In the genomic region with DNA sequence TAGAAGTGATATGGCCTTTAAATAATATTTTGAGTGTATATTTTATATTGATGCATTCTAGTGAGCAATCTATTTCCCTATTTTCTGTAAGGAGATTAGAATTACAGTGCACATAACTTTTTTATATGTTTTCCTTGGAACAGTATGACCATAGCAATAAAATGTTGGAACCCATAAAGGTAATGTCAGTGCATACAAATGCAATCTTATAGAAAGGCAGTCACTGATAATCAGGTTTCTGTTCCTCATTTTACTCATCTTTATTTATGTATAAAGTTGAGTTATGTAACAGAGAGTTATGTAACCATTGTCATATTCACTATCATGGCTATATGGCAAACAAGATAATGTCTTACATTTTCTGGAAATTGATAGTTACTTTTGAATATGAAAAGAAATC, we compare ENCODE assay signal across 23 cellular contexts.
"Had no signal": no experiment of that assay in that cellular context is flagged by ENCODE, and none has a peak within 500 bp of the region (broad histone marks: within the 10 kb centered on the region; RNA-seq: fewer than 3 reads in every experiment).

No MANE protein-coding gene starts in this region.

- H3K9me3 Mint-ChIP-seq: dendritic cell treated with granulocyte-macrophage colony-stimulating factor and Interleukin-4, amounts not matched to agents 40 ng/mL and 50 ng/mL, for 4 days had no signal

- H3K4me3 Mint-ChIP-seq: activated CD4-positive, alpha-beta memory T cell treated with anti-CD3 and anti-CD28 coated beads for 36 hours; activated naive CD8-positive, alpha-beta T cell treated with anti-CD3 and anti-CD28 coated beads, Interleukin-2, amount 10 ng/mL, durations not matched to agents 7 days and 5 days; dendritic cell treated with granulocyte-macrophage colony-stimulating factor and Interleukin-4, amounts not matched to agents 40 ng/mL and 50 ng/mL, for 4 days; naive thymus-derived CD4-positive, alpha-beta T cell; stimulated activated effector memory CD8-positive, alpha-beta T cell treated with anti-CD3 and anti-CD28 coated beads, Interleukin-12 subunit alpha, Interleukin-12 subunit beta, amount 100 ng/mL, for 72 hours had no signal

- H3K27ac Mint-ChIP-seq: activated CD4-positive, alpha-beta memory T cell treated with anti-CD3 and anti-CD28 coated beads for 36 hours; activated naive CD8-positive, alpha-beta T cell treated with anti-CD3 and anti-CD28 coated beads, Interleukin-2, amount 10 ng/mL, durations not matched to agents 7 days and 5 days; dendritic cell treated with granulocyte-macrophage colony-stimulating factor and Interleukin-4, amounts not matched to agents 40 ng/mL and 50 ng/mL, for 4 days; naive thymus-derived CD4-positive, alpha-beta T cell; stimulated activated effector memory CD8-positive, alpha-beta T cell treated with anti-CD3 and anti-CD28 coated beads, Interleukin-12 subunit alpha, Interleukin-12 subunit beta, amount 100 ng/mL, for 72 hours had no signal

- H3K36me3 Mint-ChIP-seq: activated CD4-positive, alpha-beta memory T cell treated with anti-CD3 and anti-CD28 coated beads for 36 hours; activated naive CD8-positive, alpha-beta T cell treated with anti-CD3 and anti-CD28 coated beads, Interleukin-2, amount 10 ng/mL, durations not matched to agents 7 days and 5 days; naive thymus-derived CD4-positive, alpha-beta T cell; stimulated activated effector memory CD8-positive, alpha-beta T cell treated with anti-CD3 and anti-CD28 coated beads, Interleukin-12 subunit alpha, Interleukin-12 subunit beta, amount 100 ng/mL, for 72 hours had no signal

- H3K4me1 Mint-ChIP-seq: activated naive CD8-positive, alpha-beta T cell treated with anti-CD3 and anti-CD28 coated beads, Interleukin-2, amount 10 ng/mL, durations not matched to agents 7 days and 5 days; naive thymus-derived CD4-positive, alpha-beta T cell; stimulated activated effector memory CD8-positive, alpha-beta T cell treated with anti-CD3 and anti-CD28 coated beads, Interleukin-12 subunit alpha, Interleukin-12 subunit beta, amount 100 ng/mL, for 72 hours had no signal

- H3K27me3 Mint-ChIP-seq: activated CD4-positive, alpha-beta memory T cell treated with anti-CD3 and anti-CD28 coated beads for 36 hours; activated naive CD8-positive, alpha-beta T cell treated with anti-CD3 and anti-CD28 coated beads, Interleukin-2, amount 10 ng/mL, durations not matched to agents 7 days and 5 days; dendritic cell treated with granulocyte-macrophage colony-stimulating factor and Interleukin-4, amounts not matched to agents 40 ng/mL and 50 ng/mL, for 4 days had no signal

- H3K9me3 ChIP-seq: ovary, right lobe of liver, vagina had no signal

- H3K27me3 ChIP-seq: cardiac muscle cell, gastroesophageal sphincter, heart right ventricle, ovary, right lobe of liver, stomach, vagina had no signal

- DNase-seq: activated CD4-positive, alpha-beta memory T cell treated with anti-CD3 and anti-CD28 coated beads for 36 hours; activated CD4-positive, alpha-beta T cell treated with anti-CD3 and anti-CD28 coated beads for 4 hours; activated naive CD4-positive, alpha-beta T cell; activated naive CD8-positive, alpha-beta T cell treated with anti-CD3 and anti-CD28 coated beads, Interleukin-2, amount 10 ng/mL, durations not matched to agents 7 days and 5 days; activated T-cell treated with anti-CD3 and anti-CD28 coated beads for 4 hours; amygdala; effector CD8-positive, alpha-beta T cell; heart right ventricle; left ventricle myocardium inferior; mucosa of descending colon; naive thymus-derived CD4-positive, alpha-beta T cell; ovary; right lobe of liver; stimulated activated CD4-positive, alpha-beta T cell treated with anti-CD3 and anti-CD28 coated beads, Interleukin-4, amount 100 ng/mL, for 24 hours; stomach; trophoblast cell had no signal

- H3K27ac ChIP-seq: cardiac muscle cell, gastroesophageal sphincter, heart right ventricle, left ventricle myocardium inferior, ovary, right lobe of liver, stomach, vagina had no signal

- H3K36me3 ChIP-seq: cardiac muscle cell, gastroesophageal sphincter, heart right ventricle, left ventricle myocardium inferior, ovary, right lobe of liver, stomach, vagina had no signal

- H3K4me1 ChIP-seq: gastroesophageal sphincter, left ventricle myocardium inferior, right lobe of liver, stomach, vagina had no signal

- H3K4me3 ChIP-seq: cardiac muscle cell, gastroesophageal sphincter, heart right ventricle, left ventricle myocardium inferior, mucosa of descending colon, ovary, right lobe of liver, smooth muscle cell, stomach, vagina had no signal

- ATAC-seq: esophagus mucosa; gastroesophageal sphincter; heart right ventricle; mucosa of descending colon; naive thymus-derived CD4-positive, alpha-beta T cell; right lobe of liver; stimulated activated effector memory CD8-positive, alpha-beta T cell treated with anti-CD3 and anti-CD28 coated beads, Interleukin-12 subunit alpha, Interleukin-12 subunit beta, amount 100 ng/mL, for 72 hours had no signal

- H3K4me2 ChIP-seq: smooth muscle cell had no signal
